In the genomic region with DNA sequence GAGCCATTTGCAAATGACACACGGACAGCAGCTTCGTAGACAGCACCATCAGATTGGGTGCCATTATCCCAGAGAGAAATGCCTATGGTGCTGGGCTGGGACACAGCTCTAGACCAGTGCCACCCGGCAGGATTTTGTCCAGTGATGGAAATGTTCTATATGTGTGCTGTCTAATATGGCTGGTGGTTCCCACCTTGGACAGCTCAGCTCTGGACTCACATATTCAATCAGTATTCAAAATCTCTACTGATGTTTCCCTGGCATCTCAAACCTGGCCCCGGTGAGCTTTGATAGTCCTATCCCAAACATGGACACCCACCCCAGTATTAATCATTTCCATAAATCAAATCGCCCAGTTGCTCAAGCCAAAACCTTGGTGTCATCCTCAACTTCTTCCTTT, we compare ENCODE assay signal across 20 cellular contexts. TPM values are rescaled to one million over a fixed set of nuclear protein-coding genes. Genes with fewer than 3 reads are reported as not detected.
A peak's percentile ranks its signal among the peaks of the same experiment; 100 is the strongest.
DNase-seq lines count a peak whose midpoint lies in the region; FAIRE-seq and TF ChIP-seq lines count a peak whose summit lies in the region.
"Had no signal": no experiment of that assay in that cellular context is flagged by ENCODE, and none has a peak within 500 bp of the region (broad histone marks: within the 10 kb centered on the region; RNA-seq: fewer than 3 reads in every experiment).

No MANE protein-coding gene starts in this region.

- H3K36me3 Mint-ChIP-seq in H9 (ENCODE audit: insufficient read depth in 1 of 3, low read depth in 3 of 3), result peaks cover 0 to 14% (median 0%) of the 10 kb centered on the region in 3 experiments; a peak in 3 of 7 replicates
- H3K36me3 Mint-ChIP-seq: CD8-positive, alpha-beta T cell had no signal

- H3K4me1 ChIP-seq in kidney (ENCODE audit: control insufficient read depth in 1 of 2, insufficient read depth in 1 of 2, low read depth in 1 of 2, low read length in 2 of 2) (peaks cover 0 to 2% of the 10 kb centered on the region in 2 donors), H9 (ENCODE audit: insufficient read depth, low read length) (peaks cover 2% of the 10 kb centered on the region; the same call in 1 of the 2 replicates)
- H3K4me1 ChIP-seq: BLaER1 treated with 17β-estradiol and CSF1 and Interleukin-3, amounts not matched to agents 10 nM and 100 nM had no signal

- no peak overlapping the region for H2AK5ac ChIP-seq in H9 (ENCODE audit: insufficient read length, low read length)

- H3K79me2 ChIP-seq in H9 (ENCODE audit: insufficient read depth, low read length), result no peaks in the 10 kb centered on the region; the same call in 1 of the 2 replicates

- H3K9me3 ChIP-seq in kidney (ENCODE audit: control insufficient read depth in 1 of 2, low read length in 2 of 2) (no peaks in the 10 kb centered on the region), H9 (ENCODE audit: control insufficient read depth, low read depth, low read length) (no peaks in the 10 kb centered on the region)
- H3K9me3 ChIP-seq: BLaER1 treated with 17β-estradiol and CSF1 and Interleukin-3, amounts not matched to agents 10 nM and 100 nM had no signal

- no peak overlapping the region for H3K27ac Mint-ChIP-seq in H9
- H3K27ac Mint-ChIP-seq: B cell; CD8-positive, alpha-beta T cell; HFFc6 had no signal

- H3K4me3 Mint-ChIP-seq in H9, result no peak overlapping the region
- H3K4me3 Mint-ChIP-seq: B cell; CD8-positive, alpha-beta T cell; HFFc6 had no signal

- no peak overlapping the region for H2BK120ac ChIP-seq in H9 (ENCODE audit: low read depth, low read length, poor library complexity, severe bottlenecking)

- TF ChIP-seq CTCF in kidney (IDR thresholded peaks at IDR 0.05; ENCODE audit: borderline replicate concordance, extremely low read depth, insufficient read depth), result no peak
- no peak for TF ChIP-seq CTCF in H9 (conservative IDR thresholded peaks at IDR 0.05)

- no peak for DNase-seq in HTR-8/SVneo (ENCODE audit: insufficient read length, low spot score)
- no peak for DNase-seq in caudate nucleus (lab: John Stamatoyannopoulos, UW)
- peak; percentile 3 for DNase-seq in kidney
- no peak for DNase-seq in substantia nigra (lab: John Stamatoyannopoulos, UW)
- no peak for DNase-seq in H9
- no peak for DNase-seq in NCI-H1417 (lab: John Stamatoyannopoulos, UW)
- DNase-seq in HPDE6-E6E7 (ENCODE audit: extremely low spot score), result no peak
- DNase-seq: CD8-positive, alpha-beta T cell; COR-L47; DMS 273 treated with DMSO at 0.1 percent for 48 hours; DMS53; DND-41; EL; HCEC 1CT; HFFc6 had no signal

- no peak overlapping the region for H4K8ac ChIP-seq in H9 (replicated peaks; ENCODE audit: insufficient read length, low read depth, low read length)

- no peak overlapping the region for H2BK20ac ChIP-seq in H9 (ENCODE audit: low read depth, low read length, poor library complexity, severe bottlenecking)

- H3K27me3 Mint-ChIP-seq in H9 (ENCODE audit: low read depth), result no peaks in the 10 kb centered on the region; the same call in 1 of the 2 replicates
- H3K27me3 Mint-ChIP-seq: B cell had no signal

- H3K9ac ChIP-seq in kidney (ENCODE audit: low read length in 2 of 2) (no peak overlapping the region), H9 (ENCODE audit: extremely low read depth, insufficient read length, low read length) (no peak overlapping the region)
- H3K9ac ChIP-seq: BLaER1 treated with 17β-estradiol and CSF1 and Interleukin-3, amounts not matched to agents 10 nM and 100 nM had no signal

- no peak overlapping the region for H3K14ac ChIP-seq in H9 (ENCODE audit: insufficient read depth, low read length)

- no peaks in the 10 kb centered on the region for H3K36me3 ChIP-seq in kidney (ENCODE audit: control insufficient read depth in 1 of 2, insufficient read depth in 2 of 2, low read length in 2 of 2)
- H3K36me3 ChIP-seq: BLaER1 treated with 17β-estradiol and CSF1 and Interleukin-3, amounts not matched to agents 10 nM and 100 nM had no signal

- intact Hi-C loops in kidney (cut with DNase I), result no loop called here

- FAIRE-seq in HTR-8/SVneo (lab: Jason Lieb, UNC), result peak; percentile 72
- FAIRE-seq in kidney (lab: Jason Lieb, UNC), result no peak
- FAIRE-seq: GM12878 had no signal

- no peak overlapping the region for H3K56ac ChIP-seq in H9 (ENCODE audit: insufficient read length, low read depth, low read length)

- no peaks in the 10 kb centered on the region for H3K79me1 ChIP-seq in H9 (ENCODE audit: insufficient read depth, low read depth, low read length, poor library complexity, severe bottlenecking)

- no peak overlapping the region for H4K5ac ChIP-seq in H9 (ENCODE audit: insufficient read length, low read depth, low read length)

- H2BK12ac ChIP-seq in H9 (ENCODE audit: insufficient read length, low read depth, low read length), result no peak overlapping the region

- no peaks in the 10 kb centered on the region for H4K20me1 ChIP-seq in H9 (ENCODE audit: control insufficient read depth, insufficient read depth, insufficient read length)
- H4K20me1 ChIP-seq: BLaER1 treated with 17β-estradiol and CSF1 and Interleukin-3, amounts not matched to agents 10 nM and 100 nM had no signal

- no peak overlapping the region for H3K18ac ChIP-seq in H9 (ENCODE audit: insufficient read length, low read depth, low read length)

- WGBS in H9 (ENCODE audit: extremely low coverage, insufficient read length, low lambda C conversion rate), result no CpG with 5 or more reads among the region's 5 CpGs

- no peak overlapping the region for H2BK15ac ChIP-seq in H9 (ENCODE audit: low read depth, low read length)

- H3K23ac ChIP-seq in H9 (ENCODE audit: insufficient read length, low read depth, low read length), result no peak overlapping the region

- H4K91ac ChIP-seq in H9 (ENCODE audit: insufficient read length, low read depth, low read length), result no peak overlapping the region

- H3K27ac ChIP-seq in caudate nucleus (ENCODE audit: low read depth, low read length), result peak overlapping the region; percentile 52
- H3K27ac ChIP-seq in kidney (ENCODE audit: low read depth in 2 of 2, low read length in 2 of 2), result no peak overlapping the region
- H3K27ac ChIP-seq in substantia nigra (ENCODE audit: low read depth, low read length, poor library complexity, severe bottlenecking), result peak overlapping the region; percentile 97
- no peak overlapping the region for H3K27ac ChIP-seq in H9 (ENCODE audit: insufficient read length, low read depth, low read length)
- H3K27ac ChIP-seq: BLaER1 treated with 17β-estradiol and CSF1 and Interleukin-3, amounts not matched to agents 10 nM and 100 nM had no signal

- no peaks in the 10 kb centered on the region for H3K27me3 ChIP-seq in H9 (ENCODE audit: insufficient read depth, low read length)
- H3K27me3 ChIP-seq: BLaER1 treated with 17β-estradiol and CSF1 and Interleukin-3, amounts not matched to agents 10 nM and 100 nM had no signal

- H2AFZ ChIP-seq in H9 (ENCODE audit: low read length), result no peak overlapping the region

- H3K4me3 ChIP-seq in kidney (ENCODE audit: low read length in 2 of 2), result no peak overlapping the region
- H3K4me3 ChIP-seq: BLaER1 treated with 17β-estradiol and CSF1 and Interleukin-3, amounts not matched to agents 10 nM and 100 nM; GM12878 had no signal

- H3K4me2 ChIP-seq in H9 (ENCODE audit: insufficient read depth, insufficient read length, low read length), result no peak overlapping the region
- H3K4me2 ChIP-seq: BLaER1 treated with 17β-estradiol and CSF1 and Interleukin-3, amounts not matched to agents 10 nM and 100 nM had no signal

- H3K4ac ChIP-seq in H9 (ENCODE audit: low read depth, low read length), result no peak overlapping the region

- H3K4me1 Mint-ChIP-seq in H9, result peaks cover 21 to 37% of the 10 kb centered on the region in 2 experiments
- H3K4me1 Mint-ChIP-seq: B cell had no signal

- H2BK5ac ChIP-seq in H9 (ENCODE audit: insufficient read length, low read length), result no peak overlapping the region

- H3K23me2 ChIP-seq in H9 (ENCODE audit: insufficient read length, low read depth, low read length, poor library complexity, severe bottlenecking), result peaks cover 4% of the 10 kb centered on the region

- peaks cover 0 to 1% of the 10 kb centered on the region in 2 experiments; a peak in 1 of 5 replicates for H3K9me3 Mint-ChIP-seq in H9
- H3K9me3 Mint-ChIP-seq: CD8-positive, alpha-beta T cell; HFFc6 had no signal

- no peak overlapping the region for H3T11ph ChIP-seq in H9 (ENCODE audit: low read length)

RNA-seq across cellular contexts. Expression of a gene that starts 23.0 kb away (rescaled TPM):
- total RNA-seq in kidney (4.2 TPM), H9 (2021) (25.1 and 26.6 TPM in 2 replicates)
- polyA plus RNA-seq in kidney (ENCODE audit: insufficient read depth, low read depth, low replicate concordance), result 10.3 TPM
- total RNA-seq: CD8-positive, alpha-beta T cell; G401; H4; HFFc6 had no signal

RNA-seq across cellular contexts. Expression of a gene that starts 51.0 kb away (rescaled TPM):
- total RNA-seq in kidney (19.4 TPM), H9 (2021) (0.37 and 0.42 TPM in 2 replicates)
- polyA plus RNA-seq in kidney (ENCODE audit: insufficient read depth, low read depth, low replicate concordance), result 7.3 TPM
- total RNA-seq: G401 had no signal

Comparison
In these comparisons a context has a peak if more than half of its experiments do, and no peak if none do; other contexts are left out.
1. H3K27ac ChIP-seq: peak in caudate nucleus (single experiment) and substantia nigra (single experiment); none in kidney (0 of 2) and H9 (single experiment).
2. RNA of a gene that starts 51.0 kb away (total RNA-seq): 19.4 TPM in kidney (single experiment); 0.37 to 0.42 TPM in H9; every median in the first group is over 10 times any median in the second.